ENCODE assay signal across 1 cellular context in the genomic region with DNA sequence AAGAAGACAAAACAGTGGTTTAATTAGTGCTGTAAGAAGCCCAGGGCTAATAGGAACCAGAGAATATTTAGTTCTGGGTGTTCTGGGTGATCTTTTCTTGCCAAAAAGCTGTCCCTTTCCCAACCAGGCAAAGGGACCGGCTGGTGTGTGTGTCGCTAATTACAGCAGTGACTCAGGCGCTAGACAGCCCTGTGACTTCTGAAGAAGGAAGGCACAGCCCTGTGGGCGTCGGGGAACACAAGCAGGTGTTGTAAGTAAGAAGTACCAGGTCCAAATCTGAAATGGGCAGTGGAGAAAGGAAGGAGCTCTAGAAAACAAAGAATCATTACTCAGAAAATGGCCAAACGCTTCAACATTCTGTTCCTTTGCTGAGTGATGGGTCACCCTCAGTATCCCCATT.
TF ChIP-seq lines count a peak whose summit lies in the region.

No MANE protein-coding gene starts in this region.

TF ChIP-seq in K562, 482 proteins besides CTCF, POLR2A, EP300 and RAD21 (continued from another document):
- TF ChIP-seq, protein P1, sequence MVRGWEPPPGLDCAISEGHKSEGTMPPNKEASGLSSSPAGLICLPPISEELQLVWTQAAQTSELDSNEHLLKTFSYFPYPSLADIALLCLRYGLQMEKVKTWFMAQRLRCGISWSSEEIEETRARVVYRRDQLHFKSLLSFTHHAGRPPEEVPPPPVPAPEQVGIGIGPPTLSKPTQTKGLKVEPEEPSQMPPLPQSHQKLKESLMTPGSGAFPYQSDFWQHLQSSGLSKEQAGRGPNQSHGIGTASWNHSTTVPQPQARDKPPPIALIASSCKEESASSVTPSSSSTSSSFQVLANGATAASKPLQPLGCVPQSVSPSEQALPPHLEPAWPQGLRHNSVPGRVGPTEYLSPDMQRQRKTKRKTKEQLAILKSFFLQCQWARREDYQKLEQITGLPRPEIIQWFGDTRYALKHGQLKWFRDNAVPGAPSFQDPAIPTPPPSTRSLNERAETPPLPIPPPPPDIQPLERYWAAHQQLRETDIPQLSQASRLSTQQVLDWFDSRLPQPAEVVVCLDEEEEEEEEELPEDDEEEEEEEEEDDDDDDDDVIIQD (CRISPR knock-in tag; IDR thresholded peaks at IDR 0.05), result no peak
- TF ChIP-seq, protein P2, sequence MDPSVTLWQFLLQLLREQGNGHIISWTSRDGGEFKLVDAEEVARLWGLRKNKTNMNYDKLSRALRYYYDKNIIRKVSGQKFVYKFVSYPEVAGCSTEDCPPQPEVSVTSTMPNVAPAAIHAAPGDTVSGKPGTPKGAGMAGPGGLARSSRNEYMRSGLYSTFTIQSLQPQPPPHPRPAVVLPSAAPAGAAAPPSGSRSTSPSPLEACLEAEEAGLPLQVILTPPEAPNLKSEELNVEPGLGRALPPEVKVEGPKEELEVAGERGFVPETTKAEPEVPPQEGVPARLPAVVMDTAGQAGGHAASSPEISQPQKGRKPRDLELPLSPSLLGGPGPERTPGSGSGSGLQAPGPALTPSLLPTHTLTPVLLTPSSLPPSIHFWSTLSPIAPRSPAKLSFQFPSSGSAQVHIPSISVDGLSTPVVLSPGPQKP (CRISPR knock-in tag; IDR thresholded peaks at IDR 0.05), result no peak
- TF ChIP-seq ZNF57 (CRISPR knock-in tag; IDR thresholded peaks at IDR 0.05), result no peak
- TF ChIP-seq KDM4B (IDR thresholded peaks at IDR 0.05; ENCODE audit: borderline replicate concordance in 2 of 2, low read depth in 1 of 2), result no peak
- no peak for TF ChIP-seq PTRF (tag; IDR thresholded peaks at IDR 0.05)
- TF ChIP-seq, protein P3, sequence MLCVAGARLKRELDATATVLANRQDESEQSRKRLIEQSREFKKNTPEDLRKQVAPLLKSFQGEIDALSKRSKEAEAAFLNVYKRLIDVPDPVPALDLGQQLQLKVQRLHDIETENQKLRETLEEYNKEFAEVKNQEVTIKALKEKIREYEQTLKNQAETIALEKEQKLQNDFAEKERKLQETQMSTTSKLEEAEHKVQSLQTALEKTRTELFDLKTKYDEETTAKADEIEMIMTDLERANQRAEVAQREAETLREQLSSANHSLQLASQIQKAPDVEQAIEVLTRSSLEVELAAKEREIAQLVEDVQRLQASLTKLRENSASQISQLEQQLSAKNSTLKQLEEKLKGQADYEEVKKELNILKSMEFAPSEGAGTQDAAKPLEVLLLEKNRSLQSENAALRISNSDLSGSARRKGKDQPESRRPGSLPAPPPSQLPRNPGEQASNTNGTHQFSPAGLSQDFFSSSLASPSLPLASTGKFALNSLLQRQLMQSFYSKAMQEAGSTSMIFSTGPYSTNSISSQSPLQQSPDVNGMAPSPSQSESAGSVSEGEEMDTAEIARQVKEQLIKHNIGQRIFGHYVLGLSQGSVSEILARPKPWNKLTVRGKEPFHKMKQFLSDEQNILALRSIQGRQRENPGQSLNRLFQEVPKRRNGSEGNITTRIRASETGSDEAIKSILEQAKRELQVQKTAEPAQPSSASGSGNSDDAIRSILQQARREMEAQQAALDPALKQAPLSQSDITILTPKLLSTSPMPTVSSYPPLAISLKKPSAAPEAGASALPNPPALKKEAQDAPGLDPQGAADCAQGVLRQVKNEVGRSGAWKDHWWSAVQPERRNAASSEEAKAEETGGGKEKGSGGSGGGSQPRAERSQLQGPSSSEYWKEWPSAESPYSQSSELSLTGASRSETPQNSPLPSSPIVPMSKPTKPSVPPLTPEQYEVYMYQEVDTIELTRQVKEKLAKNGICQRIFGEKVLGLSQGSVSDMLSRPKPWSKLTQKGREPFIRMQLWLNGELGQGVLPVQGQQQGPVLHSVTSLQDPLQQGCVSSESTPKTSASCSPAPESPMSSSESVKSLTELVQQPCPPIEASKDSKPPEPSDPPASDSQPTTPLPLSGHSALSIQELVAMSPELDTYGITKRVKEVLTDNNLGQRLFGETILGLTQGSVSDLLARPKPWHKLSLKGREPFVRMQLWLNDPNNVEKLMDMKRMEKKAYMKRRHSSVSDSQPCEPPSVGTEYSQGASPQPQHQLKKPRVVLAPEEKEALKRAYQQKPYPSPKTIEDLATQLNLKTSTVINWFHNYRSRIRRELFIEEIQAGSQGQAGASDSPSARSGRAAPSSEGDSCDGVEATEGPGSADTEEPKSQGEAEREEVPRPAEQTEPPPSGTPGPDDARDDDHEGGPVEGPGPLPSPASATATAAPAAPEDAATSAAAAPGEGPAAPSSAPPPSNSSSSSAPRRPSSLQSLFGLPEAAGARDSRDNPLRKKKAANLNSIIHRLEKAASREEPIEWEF (CRISPR knock-in tag; IDR thresholded peaks at IDR 0.05), result no peak
- TF ChIP-seq NELFE (IDR thresholded peaks at IDR 0.05; ENCODE audit: insufficient read depth, insufficient read length), result no peak
- TF ChIP-seq ZNF24 (IDR thresholded peaks at IDR 0.05), result no peak
